ENCODE assay signal across 9 cellular contexts in the genomic region with DNA sequence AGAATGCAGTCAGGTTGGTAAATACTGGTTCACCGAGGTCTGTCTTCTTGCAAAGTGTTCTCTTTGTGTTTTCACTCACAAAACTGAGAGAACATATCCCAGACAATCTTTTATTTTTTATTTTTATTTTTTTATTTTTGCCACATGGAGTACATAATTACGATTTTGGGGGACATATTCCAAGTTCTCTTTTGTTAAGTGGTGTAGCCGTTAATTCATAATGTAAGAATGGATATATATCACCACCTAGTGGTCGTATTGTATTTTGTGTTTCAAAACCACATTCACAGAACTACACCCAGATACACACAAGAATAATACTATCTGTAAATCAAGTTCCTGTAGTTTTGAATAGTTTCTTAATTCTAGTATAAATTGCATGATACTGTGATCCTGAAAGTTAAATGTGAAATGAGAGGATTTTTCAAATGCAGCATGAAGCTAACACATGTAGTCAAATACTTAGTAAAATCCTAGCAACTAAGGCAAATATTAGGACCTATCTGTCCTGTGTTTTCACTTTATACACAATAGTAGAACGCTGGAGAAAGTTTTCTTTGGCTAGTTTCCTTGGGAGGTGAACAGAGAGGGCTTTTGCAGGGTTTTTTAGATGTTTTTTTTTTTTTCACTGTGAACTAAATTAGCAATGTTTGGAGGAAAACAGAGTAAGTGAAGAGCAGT.
DNase-seq lines count a peak whose midpoint lies in the region; ATAC-seq and TF ChIP-seq lines count a peak whose summit lies in the region.
"Had no signal": no experiment of that assay in that cellular context is flagged by ENCODE, and none has a peak within 500 bp of the region (broad histone marks: within the 10 kb centered on the region; RNA-seq: fewer than 3 reads in every experiment).

No MANE protein-coding gene starts in this region.

- H4K20me1 ChIP-seq in Loucy (ENCODE audit: insufficient read depth, low read length, poor library complexity, severe bottlenecking) (no peaks in the 10 kb centered on the region), smooth muscle cell (ENCODE audit: low read depth) (peaks cover 100% of the 10 kb centered on the region)

- no peaks in the 10 kb centered on the region for H3K79me2 ChIP-seq in Loucy (ENCODE audit: insufficient read depth, low read length)
- peaks cover 22% of the 10 kb centered on the region for H3K79me2 ChIP-seq in smooth muscle cell (ENCODE audit: low read depth)

- H3K4me3 ChIP-seq in CD4-positive, CD25-positive, alpha-beta regulatory T cell (ENCODE audit: low read depth, low read length) = no peak overlapping the region
- no peak overlapping the region for H3K4me3 ChIP-seq in Loucy (ENCODE audit: low read length, poor library complexity, severe bottlenecking)
- H3K4me3 ChIP-seq in smooth muscle cell = no peak overlapping the region

- H3K9me3 ChIP-seq in CD4-positive, CD25-positive, alpha-beta regulatory T cell (ENCODE audit: control insufficient read depth in 2 of 2, low read length in 2 of 2) = no peaks in the 10 kb centered on the region
- H3K9me3 ChIP-seq in Loucy (ENCODE audit: insufficient read depth, low read depth, low read length) (no peaks in the 10 kb centered on the region), T-helper 17 cell (ENCODE audit: control insufficient read depth, low read length, poor library complexity, severe bottlenecking) (no peaks in the 10 kb centered on the region), smooth muscle cell (replicated peaks; ENCODE audit: low read depth) (no peaks in the 10 kb centered on the region)

- peaks cover 13% of the 10 kb centered on the region for H3K27me3 Mint-ChIP-seq in CD4-positive, CD25-positive, alpha-beta regulatory T cell
- H3K27me3 Mint-ChIP-seq in T-helper 17 cell = peaks cover 74% of the 10 kb centered on the region

- H2AFZ ChIP-seq in Loucy (ENCODE audit: low read length) (no peak overlapping the region), smooth muscle cell (ENCODE audit: low read depth) (no peak overlapping the region)

- H3K36me3 Mint-ChIP-seq in CD4-positive, CD25-positive, alpha-beta regulatory T cell = no peaks in the 10 kb centered on the region
- H3K36me3 Mint-ChIP-seq in T-helper 17 cell (ENCODE audit: low read depth) = no peaks in the 10 kb centered on the region
- H3K36me3 Mint-ChIP-seq: memory B cell had no signal

- no peaks in the 10 kb centered on the region for H3K36me3 ChIP-seq in CD4-positive, CD25-positive, alpha-beta regulatory T cell (ENCODE audit: control insufficient read depth, insufficient read depth, low read length)
- H3K36me3 ChIP-seq in Loucy (ENCODE audit: insufficient read depth, low read length) (no peaks in the 10 kb centered on the region), smooth muscle cell (ENCODE audit: low read depth) (peaks cover 21% of the 10 kb centered on the region)

- no peak overlapping the region for H3K4me2 ChIP-seq in Loucy (ENCODE audit: low read depth, low read length, poor library complexity, severe bottlenecking)
- peak overlapping the region; percentile 20 for H3K4me2 ChIP-seq in smooth muscle cell

- no peak for ATAC-seq in CD4-positive, CD25-positive, alpha-beta regulatory T cell (ENCODE audit: low read depth in 2 of 2)
- ATAC-seq in GM19372 (IDR thresholded peaks at IDR 0.05; ENCODE audit: low read depth, unreplicated experiment) = peak; percentile 65
- ATAC-seq in T-helper 17 cell = peak; percentile 51

- no peaks in the 10 kb centered on the region for H3K4me1 Mint-ChIP-seq in CD4-positive, CD25-positive, alpha-beta regulatory T cell
- no peaks in the 10 kb centered on the region for H3K4me1 Mint-ChIP-seq in T-helper 17 cell
- H3K4me1 Mint-ChIP-seq: memory B cell had no signal

- H3F3A ChIP-seq in Loucy (ENCODE audit: low read depth) (no peaks in the 10 kb centered on the region), smooth muscle cell (ENCODE audit: low read depth) (peaks cover 67% of the 10 kb centered on the region)

- H3K9me2 ChIP-seq in Loucy (replicated peaks; ENCODE audit: low read depth, low read length) = no peaks in the 10 kb centered on the region

- no peak overlapping the region for H3K27ac Mint-ChIP-seq in CD4-positive, CD25-positive, alpha-beta regulatory T cell
- H3K27ac Mint-ChIP-seq in T-helper 17 cell = no peak overlapping the region
- H3K27ac Mint-ChIP-seq: memory B cell had no signal

- no peak overlapping the region for H3K27ac ChIP-seq in CD4-positive, CD25-positive, alpha-beta regulatory T cell (ENCODE audit: insufficient read depth, low read length, poor library complexity, severe bottlenecking)
- peak overlapping the region; percentile 65 for H3K27ac ChIP-seq in smooth muscle cell (ENCODE audit: low read depth)

- H3K4me1 ChIP-seq in CD4-positive, CD25-positive, alpha-beta regulatory T cell (ENCODE audit: control insufficient read depth, insufficient read depth, low read length, poor library complexity, severe bottlenecking) = no peaks in the 10 kb centered on the region
- no peaks in the 10 kb centered on the region for H3K4me1 ChIP-seq in Loucy (ENCODE audit: insufficient read depth, low read length, poor library complexity, severe bottlenecking)
- peaks cover 14% of the 10 kb centered on the region for H3K4me1 ChIP-seq in smooth muscle cell (ENCODE audit: low read depth)

- no peak overlapping the region for H3K4me3 Mint-ChIP-seq in CD4-positive, CD25-positive, alpha-beta regulatory T cell
- H3K4me3 Mint-ChIP-seq in T-helper 17 cell = no peak overlapping the region
- H3K4me3 Mint-ChIP-seq: memory B cell had no signal

- peak in 2 of 3 donors; percentile 43 to 48 for DNase-seq in CD4-positive, CD25-positive, alpha-beta regulatory T cell
- DNase-seq in T-helper 17 cell (no peak), glomerular visceral epithelial cell (ENCODE audit: extremely low spot score) (peak; percentile 62), smooth muscle cell (lab: John Stamatoyannopoulos, UW; ENCODE audit: unreplicated experiment) (no peak), cerebellar nuclear complex (lab: John Stamatoyannopoulos, UW) (no peak)
- no peak for DNase-seq in activated naive CD4-positive, alpha-beta T cell (lab: John Stamatoyannopoulos, UW)

- WGBS in smooth muscle cell (ENCODE audit: low lambda C conversion rate) = 45% methylated on average over 5 of the region's 5 CpGs

- peak; percentile 68 for TF ChIP-seq CTCF in Loucy (conservative IDR thresholded peaks at IDR 0.05; ENCODE audit: low read length)
- peak; percentile 52 for TF ChIP-seq CTCF in smooth muscle cell (IDR thresholded peaks at IDR 0.05; ENCODE audit: borderline replicate concordance, insufficient read depth, poor library complexity, severe bottlenecking)

- H3K9ac ChIP-seq in Loucy (ENCODE audit: low read depth, low read length, poor library complexity, severe bottlenecking) = no peak overlapping the region
- H3K9ac ChIP-seq in smooth muscle cell (ENCODE audit: low read depth) = no peak overlapping the region

- no peaks in the 10 kb centered on the region for H3K9me3 Mint-ChIP-seq in CD4-positive, CD25-positive, alpha-beta regulatory T cell
- H3K9me3 Mint-ChIP-seq: memory B cell had no signal

- no peaks in the 10 kb centered on the region for H3K27me3 ChIP-seq in CD4-positive, CD25-positive, alpha-beta regulatory T cell (ENCODE audit: control insufficient read depth, insufficient read depth, low read length)
- no peaks in the 10 kb centered on the region for H3K27me3 ChIP-seq in Loucy (ENCODE audit: insufficient read depth, low read length, poor library complexity, severe bottlenecking)
- no peaks in the 10 kb centered on the region for H3K27me3 ChIP-seq in smooth muscle cell (ENCODE audit: low read depth)

Comparison
In these comparisons a context has a peak if more than half of its experiments do, and no peak if none do; other contexts are left out.
1. ATAC-seq: peak in GM19372 (single experiment) and T-helper 17 cell (single experiment); none in CD4-positive, CD25-positive, alpha-beta regulatory T cell (0 of 2).
2. DNase-seq: peak in CD4-positive, CD25-positive, alpha-beta regulatory T cell (2 of 3) and glomerular visceral epithelial cell (single experiment); none in T-helper 17 cell (0 of 3), smooth muscle cell (single experiment), cerebellar nuclear complex (0 of 2) and activated naive CD4-positive, alpha-beta T cell (0 of 4).